In genomic region chr22:16441014-16441413, GRCh38 we compare ENCODE assay signal across 7 cellular contexts.
DNase-seq lines count a peak whose midpoint lies in the region; ATAC-seq and TF ChIP-seq lines count a peak whose summit lies in the region.
"Not testable (repeated sequence)": the region's sequence is repeated elsewhere in the genome, so short reads cannot be mapped to it uniquely, and the experiment has no call there.

No MANE protein-coding gene starts in this region.

- not testable (repeated sequence) for H3K9me3 Mint-ChIP-seq in MCF 10A (ENCODE audit: unreplicated experiment)

- not testable (repeated sequence) for H3K4me3 Mint-ChIP-seq in MCF 10A (ENCODE audit: unreplicated experiment)

- H3K4me3 ChIP-seq in DND-41 (ENCODE audit: low read depth in 1 of 2, low read length in 2 of 2); PC-9; esophagus muscularis mucosa; liver (ENCODE audit: low read depth in 1 of 3, low read length in 3 of 3); gastrocnemius medialis: not testable (repeated sequence)

- not testable (repeated sequence) for H3K4me2 ChIP-seq in DND-41 (ENCODE audit: insufficient read depth, low read length); PC-9

- POLR2A ChIA-PET in PC-9 (lab: Charles Lee; ENCODE audit: unreplicated experiment); MCF 10A (lab: Yijun Ruan, JAX): not testable (repeated sequence)

- not testable (repeated sequence) for TF ChIP-seq EP300 in esophagus muscularis mucosa (IDR thresholded peaks at IDR 0.05)

- WGBS in esophagus muscularis mucosa: 17% methylated on average over 1 of the region's 1 CpG
- WGBS in liver: 3% methylated on average over 1 of the region's 1 CpG

- not testable (repeated sequence) for H4K20me1 ChIP-seq in DND-41 (ENCODE audit: insufficient read depth, low read length); PC-9 (ENCODE audit: insufficient read depth)

- not testable (repeated sequence) for BruUV-seq in PC-9 (replicated peaks; lab: Mats Ljungman, UMichigan); MCF 10A (replicated peaks; lab: Mats Ljungman, UMichigan)

- not testable (repeated sequence) for H3K9me3 ChIP-seq in DND-41 (ENCODE audit: insufficient read depth, low read length, severe bottlenecking); PC-9 (ENCODE audit: insufficient read depth, low read depth); esophagus muscularis mucosa; liver (ENCODE audit: control insufficient read depth in 4 of 4, low read length in 3 of 4); gastrocnemius medialis

- ATAC-seq in DND-41 (ENCODE audit: insufficient read depth, low read depth); gastrocnemius medialis: not testable (repeated sequence)

- H3K27me3 ChIP-seq in DND-41 (ENCODE audit: insufficient read depth, low read length, poor library complexity); PC-9 (ENCODE audit: insufficient read depth, low read depth); esophagus muscularis mucosa; liver (ENCODE audit: control insufficient read depth in 4 of 4, insufficient read depth in 4 of 4, low read length in 3 of 4); gastrocnemius medialis: not testable (repeated sequence)

- not testable (repeated sequence) for H3K9ac ChIP-seq in DND-41 (ENCODE audit: low read depth, low read length); liver (ENCODE audit: low read depth in 1 of 2, low read length in 2 of 2)

- H2AFZ ChIP-seq in DND-41 (ENCODE audit: low read depth, low read length); PC-9: not testable (repeated sequence)

- DNase-seq in DND-41; PC-9; MCF 10A (ENCODE audit: unreplicated experiment); esophagus muscularis mucosa (ENCODE audit: extremely low spot score); gastrocnemius medialis: not testable (repeated sequence)

- intact Hi-C loops in PC-9 (cut with micrococcal nuclease; ENCODE audit: unreplicated experiment); MCF 10A (cut with micrococcal nuclease); esophagus muscularis mucosa (cut with DNase I); gastrocnemius medialis (cut with DNase I; ENCODE audit: low total_unique reads): not testable (repeated sequence)

- TF ChIP-seq RAD21 in liver (IDR thresholded peaks at IDR 0.05): peak; percentile 36 to 51

- TF ChIP-seq POLR2A in esophagus muscularis mucosa (IDR thresholded peaks at IDR 0.05; ENCODE audit: low read depth); gastrocnemius medialis (IDR thresholded peaks at IDR 0.05): not testable (repeated sequence)

- H3K36me3 Mint-ChIP-seq in MCF 10A (ENCODE audit: insufficient read depth, unreplicated experiment): not testable (repeated sequence)

- H3K27me3 Mint-ChIP-seq in MCF 10A (ENCODE audit: insufficient read depth, unreplicated experiment): not testable (repeated sequence)

- not testable (repeated sequence) for H3K27ac Mint-ChIP-seq in MCF 10A (ENCODE audit: low read depth, unreplicated experiment)

- CTCF ChIA-PET in PC-9 (lab: Charles Lee): not testable (repeated sequence)
- CTCF ChIA-PET in MCF 10A (lab: Yijun Ruan, JAX): interaction anchor here (0.7 kb wide), 1 partner anchor 382 kb away, joined by 3 read pairs; no protein-coding TSS in a partner anchor

- H3F3A ChIP-seq in PC-9 (ENCODE audit: insufficient read depth, low read depth): not testable (repeated sequence)

- TF ChIP-seq CTCF in DND-41 (IDR thresholded peaks at IDR 0.05; ENCODE audit: borderline replicate concordance, extremely low read depth, low read length, poor library complexity, severe bottlenecking): peak; percentile 48
- peak; percentile 46 for TF ChIP-seq CTCF in LNCAP (IDR thresholded peaks at IDR 0.05)
- peak; percentile 53 for TF ChIP-seq CTCF in PC-9 (conservative IDR thresholded peaks at IDR 0.05)
- peak; percentile 24 for TF ChIP-seq CTCF in MCF 10A (IDR thresholded peaks at IDR 0.05; ENCODE audit: unreplicated experiment)
- peak; percentile 18 to 27 (median 24) for TF ChIP-seq CTCF in esophagus muscularis mucosa (IDR thresholded peaks at IDR 0.05)
- peak; percentile 8 for TF ChIP-seq CTCF in liver (IDR thresholded peaks at IDR 0.05; ENCODE audit: low read depth, low read length, missing input control)
- TF ChIP-seq CTCF in gastrocnemius medialis (IDR thresholded peaks at IDR 0.05 in 4 of 5, conservative IDR thresholded peaks at IDR 0.05 in 1 of 5): peak in 3 of 5 experiments; percentile 31 to 38 (median 32)

- H3K27ac ChIP-seq in DND-41 (ENCODE audit: low read length); PC-9; esophagus muscularis mucosa (replicated peaks in 1 of 4); liver (ENCODE audit: low read depth in 1 of 2, low read length in 2 of 2); gastrocnemius medialis: not testable (repeated sequence)

- H3K4me1 ChIP-seq in DND-41 (ENCODE audit: insufficient read depth, low read length); PC-9 (replicated peaks; ENCODE audit: insufficient read depth); esophagus muscularis mucosa; liver (ENCODE audit: control insufficient read depth in 4 of 4, insufficient read depth in 4 of 4, low read length in 3 of 4); gastrocnemius medialis: not testable (repeated sequence)

- not testable (repeated sequence) for H3K79me2 ChIP-seq in DND-41 (ENCODE audit: insufficient read depth, low read length); PC-9 (ENCODE audit: low read depth)

- not testable (repeated sequence) for H3K9me2 ChIP-seq in PC-9 (ENCODE audit: insufficient read depth)

- not testable (repeated sequence) for H3K4me1 Mint-ChIP-seq in MCF 10A (ENCODE audit: insufficient read depth, unreplicated experiment)

- H3K36me3 ChIP-seq in DND-41 (ENCODE audit: insufficient read depth, low read length); PC-9 (ENCODE audit: low read depth); esophagus muscularis mucosa; liver (ENCODE audit: control insufficient read depth in 4 of 4, insufficient read depth in 3 of 4, low read depth in 1 of 4, low read length in 3 of 4); gastrocnemius medialis: not testable (repeated sequence)

- in situ Hi-C loops in gastrocnemius medialis (cut with MboI; ENCODE audit: low sequenced_read_pairs in 4 of 4): not testable (repeated sequence)
